In the genomic region with DNA sequence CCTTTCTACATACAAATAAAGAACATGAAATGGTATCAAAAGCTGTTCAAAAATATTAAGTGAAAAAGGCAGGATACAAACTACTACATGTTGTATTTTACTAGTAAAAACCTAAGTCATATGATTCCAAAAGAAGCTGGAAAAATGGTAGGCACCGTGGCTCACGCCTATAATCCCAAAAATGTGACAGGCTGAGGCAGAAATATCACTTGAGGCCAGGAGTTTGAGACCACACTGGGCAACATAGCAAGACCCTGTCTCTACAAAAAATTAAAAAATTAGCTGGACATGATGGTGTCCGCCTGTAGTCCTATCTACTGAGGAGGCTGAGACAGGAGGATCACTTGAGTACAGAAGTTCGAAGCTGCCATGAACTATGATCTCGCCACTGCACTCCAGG, we compare ENCODE assay signal across 11 cellular contexts. TPM values are rescaled to one million over a fixed set of nuclear protein-coding genes. Genes with fewer than 3 reads are reported as not detected.
A peak's percentile ranks its signal among the peaks of the same experiment; 100 is the strongest.
DNase-seq lines count a peak whose midpoint lies in the region; ATAC-seq and TF ChIP-seq lines count a peak whose summit lies in the region.
"Had no signal": no experiment of that assay in that cellular context is flagged by ENCODE, and none has a peak within 500 bp of the region (broad histone marks: within the 10 kb centered on the region; RNA-seq: fewer than 3 reads in every experiment).

No MANE protein-coding gene starts in this region.

- no peak overlapping the region for H3K27ac ChIP-seq in CD8-positive, alpha-beta T cell (ENCODE audit: low read depth, low read length)
- H3K27ac ChIP-seq in PC-9: no peak overlapping the region

- no peak for ATAC-seq in CD8-positive, alpha-beta T cell

- H3K9me2 ChIP-seq in PC-9 (ENCODE audit: insufficient read depth): no peaks in the 10 kb centered on the region

- no TSS peak for BruUV-seq in PC-9 (replicated peaks; lab: Mats Ljungman, UMichigan)

- intact Hi-C loops in CD8-positive, alpha-beta T cell (cut with DNase I, micrococcal nuclease): loop anchor here (2.0 to 10.0 kb wide), 10 partner anchors 61 to 1445 kb away; partner anchors contain the start of genes AQR (in 2 of the 2), ZNF770 (in 2 of the 2), AVEN (in 1 of the 2) and DPH6 (in 1 of the 2)
- intact Hi-C loops in PC-9 (cut with micrococcal nuclease; ENCODE audit: unreplicated experiment): loop anchor here (2.0 to 10.0 kb wide), 3 partner anchors 111 to 825 kb away; partner anchors contain the start of genes KATNBL1 and SLC12A6

- no peak overlapping the region; the same call in 1 of the 2 replicates for H3K4me2 ChIP-seq in PC-9

- H3K36me3 ChIP-seq in CD8-positive, alpha-beta T cell (ENCODE audit: insufficient read depth, low read length): no peaks in the 10 kb centered on the region
- no peaks in the 10 kb centered on the region for H3K36me3 ChIP-seq in PC-9 (ENCODE audit: low read depth)

- H3K4me3 Mint-ChIP-seq in CD8-positive, alpha-beta T cell: peak overlapping the region; percentile 51
- peak overlapping the region; percentile 100 for H3K4me3 Mint-ChIP-seq in activated naive CD8-positive, alpha-beta T cell treated with anti-CD3 and anti-CD28 coated beads for 36 hours
- H3K4me3 Mint-ChIP-seq in nephron: peak overlapping the region; percentile 69 to 81 (median 77)

- H3K27ac Mint-ChIP-seq in CD8-positive, alpha-beta T cell: no peak overlapping the region
- H3K27ac Mint-ChIP-seq in activated naive CD8-positive, alpha-beta T cell treated with anti-CD3 and anti-CD28 coated beads for 36 hours: no peak overlapping the region
- H3K27ac Mint-ChIP-seq in nephron: no peak overlapping the region

- H3K4me1 Mint-ChIP-seq in CD8-positive, alpha-beta T cell (ENCODE audit: low read depth): peaks cover 40% of the 10 kb centered on the region
- H3K4me1 Mint-ChIP-seq in activated naive CD8-positive, alpha-beta T cell treated with anti-CD3 and anti-CD28 coated beads for 36 hours: peaks cover 29% of the 10 kb centered on the region
- H3K4me1 Mint-ChIP-seq in nephron: peaks cover 26% of the 10 kb centered on the region

- H3F3A ChIP-seq in PC-9 (ENCODE audit: insufficient read depth, low read depth): no peaks in the 10 kb centered on the region

- H3K79me2 ChIP-seq in PC-9 (ENCODE audit: low read depth): peaks cover 43% of the 10 kb centered on the region

- no peaks in the 10 kb centered on the region for H3K27me3 ChIP-seq in CD8-positive, alpha-beta T cell (ENCODE audit: insufficient read depth, low read length)
- H3K27me3 ChIP-seq in PC-9 (ENCODE audit: insufficient read depth, low read depth): no peaks in the 10 kb centered on the region

- H4K20me1 ChIP-seq in PC-9 (ENCODE audit: insufficient read depth): no peaks in the 10 kb centered on the region

- no peaks in the 10 kb centered on the region for H3K9me3 ChIP-seq in CD8-positive, alpha-beta T cell (ENCODE audit: low read length)
- no peaks in the 10 kb centered on the region for H3K9me3 ChIP-seq in PC-9 (ENCODE audit: insufficient read depth, low read depth)

- H3K36me3 Mint-ChIP-seq in CD8-positive, alpha-beta T cell: peaks cover 31% of the 10 kb centered on the region
- H3K36me3 Mint-ChIP-seq in activated naive CD8-positive, alpha-beta T cell treated with anti-CD3 and anti-CD28 coated beads for 36 hours: peaks cover 40% of the 10 kb centered on the region
- peaks cover 18% of the 10 kb centered on the region for H3K36me3 Mint-ChIP-seq in nephron (ENCODE audit: low read depth)

- CTCF ChIA-PET in CD8-positive, alpha-beta T cell (lab: Charles Lee): interaction anchor here (0.6 to 1.4 kb wide), 2 partner anchors 243 to 488 kb away, joined by 3 to 4 read pairs; partner anchors contain the start of genes NOP10 and NUTM1
- CTCF ChIA-PET in PC-9 (lab: Charles Lee): no interaction called here

- no peak overlapping the region for H3K4me3 ChIP-seq in CD8-positive, alpha-beta T cell (ENCODE audit: low read depth, low read length)
- H3K4me3 ChIP-seq in HFF-Myc (replicated peaks; ENCODE audit: low read depth, low read length) (0 out of 2 replicates have a peak overlapping the region, but pooled peaks have one; percentile 86), PC-9 (no peak overlapping the region)

- no peaks in the 10 kb centered on the region for H3K27me3 Mint-ChIP-seq in CD8-positive, alpha-beta T cell (ENCODE audit: low read depth)
- H3K27me3 Mint-ChIP-seq in activated naive CD8-positive, alpha-beta T cell treated with anti-CD3 and anti-CD28 coated beads for 36 hours: no peaks in the 10 kb centered on the region
- no peaks in the 10 kb centered on the region for H3K27me3 Mint-ChIP-seq in nephron (ENCODE audit: low read depth)

- no peak for TF ChIP-seq CTCF in CD8-positive, alpha-beta T cell (IDR thresholded peaks at IDR 0.05)
- TF ChIP-seq CTCF in HFF-Myc (IDR thresholded peaks at IDR 0.05; ENCODE audit: low read depth, low read length, missing control alignments) (no peak), nephron (IDR thresholded peaks at IDR 0.05; ENCODE audit: unreplicated experiment in 3 of 3) (no peak), PC-9 (conservative IDR thresholded peaks at IDR 0.05) (no peak)

- peaks cover 29% of the 10 kb centered on the region for H3K4me1 ChIP-seq in CD8-positive, alpha-beta T cell (ENCODE audit: insufficient read depth, low read length)
- peaks cover 19% of the 10 kb centered on the region for H3K4me1 ChIP-seq in PC-9 (replicated peaks; ENCODE audit: insufficient read depth)

- H2AFZ ChIP-seq in PC-9: no peak overlapping the region

- no peak for DNase-seq in CD8-positive, alpha-beta T cell
- DNase-seq in HFF-Myc (ENCODE audit: extremely low read depth, low read depth): no peak
- no peak for DNase-seq in activated naive CD8-positive, alpha-beta T cell treated with anti-CD3 and anti-CD28 coated beads for 36 hours
- DNase-seq in PC-9: no peak
- no peak for DNase-seq in NCI-H146 (lab: John Stamatoyannopoulos, UW)
- DNase-seq in hepatic stellate cell (ENCODE audit: low spot score): no peak
- DNase-seq: H7; islet precursor cell; NCI-H187; NK-92 treated with Interleukin-12 subunit alpha and Interleukin-12 subunit beta, amount 100 ng/mL, for 24 hours had no signal

- POLR2A ChIA-PET in CD8-positive, alpha-beta T cell (lab: Charles Lee): interaction anchor here (3.1 kb wide), 1 partner anchor 61 kb away, joined by 14 read pairs; the partner anchor contains the start of gene AVEN
- POLR2A ChIA-PET in PC-9 (lab: Charles Lee; ENCODE audit: unreplicated experiment): no interaction called here

- peaks cover 12% of the 10 kb centered on the region for H3K9me3 Mint-ChIP-seq in CD8-positive, alpha-beta T cell
- H3K9me3 Mint-ChIP-seq in activated naive CD8-positive, alpha-beta T cell treated with anti-CD3 and anti-CD28 coated beads for 36 hours: peaks cover 13% of the 10 kb centered on the region
- peaks cover 3% of the 10 kb centered on the region for H3K9me3 Mint-ChIP-seq in nephron

RNA-seq across cellular contexts. Expression of gene EMC7, which starts 1.7 kb away (rescaled TPM):
- total RNA-seq in CD8-positive, alpha-beta T cell: 10 to 100 TPM; 61.0 to 78.9 TPM
- total RNA-seq in activated naive CD8-positive, alpha-beta T cell treated with anti-CD3 and anti-CD28 coated beads for 36 hours: 10 to 100 TPM; 56.3 to 63.0 TPM
- total RNA-seq in PC-9 (2021): 33.9 and 34.3 TPM in 2 replicates

RNA-seq across cellular contexts. Expression of gene PGBD4, which starts 2.0 kb away (rescaled TPM):
- 1 to 10 TPM; 1.8 to 2.4 TPM for total RNA-seq in CD8-positive, alpha-beta T cell
- total RNA-seq in activated naive CD8-positive, alpha-beta T cell treated with anti-CD3 and anti-CD28 coated beads for 36 hours: 1 to 10 TPM; 2.7 to 2.8 TPM
- total RNA-seq in PC-9 (2021): 1.8 and 2.0 TPM in 2 replicates
